23 cellular contexts compared by ENCODE assay signal in the genomic region with DNA sequence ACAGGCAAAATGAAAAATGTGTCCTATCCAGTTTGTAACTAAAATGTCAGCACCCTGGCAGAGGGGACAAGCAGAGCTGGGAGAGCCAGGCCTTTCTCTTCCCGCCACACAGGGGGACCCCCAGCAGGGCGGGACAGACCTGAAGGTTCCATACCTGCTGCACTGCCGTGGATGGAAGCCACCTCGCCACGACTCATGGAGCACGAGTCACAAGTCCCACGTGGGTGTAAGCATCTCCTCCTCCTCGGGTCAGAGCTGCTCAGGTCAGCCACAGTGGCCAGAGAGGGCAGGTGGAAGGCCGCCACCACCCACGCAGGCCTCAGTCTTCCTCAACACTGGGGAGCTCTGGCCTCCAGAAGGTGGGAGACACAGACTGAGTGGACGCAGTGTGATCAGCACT. TPM values are rescaled to one million over a fixed set of nuclear protein-coding genes. Genes with fewer than 3 reads are reported as not detected.
"Had no signal": no experiment of that assay in that cellular context is flagged by ENCODE, and none has a peak within 500 bp of the region (broad histone marks: within the 10 kb centered on the region; RNA-seq: fewer than 3 reads in every experiment).

No MANE protein-coding gene starts in this region.

- H3K9me3 ChIP-seq: lower lobe of right lung, neutrophil, pancreas, vagina had no signal

- H2AFZ ChIP-seq: hepatocyte had no signal

- H3K4me1 ChIP-seq: lower lobe of right lung, vagina had no signal

- H3K79me2 ChIP-seq: hepatocyte had no signal

- DNase-seq: activated B cell treated with CpG ODN at 0.5 μM for 24 hours; activated CD4-positive, alpha-beta T cell treated with anti-CD3 and anti-CD28 coated beads, Interleukin-2, amount 50 U/mL, for 1 hour; activated gamma-delta T cell treated with Interleukin-2 at 50 U/mL for 16 hours; activated T-cell treated with anti-CD3 and anti-CD28 coated beads, Interleukin-2, amount 50 U/mL, for 72 hours; amniotic stem cell; caudate nucleus; dorsolateral prefrontal cortex; lower lobe of right lung; natural killer cell; pancreas; stimulated activated CD4-positive, alpha-beta T cell treated with anti-CD3 and anti-CD28 coated beads, Interleukin-4, amount 100 ng/mL, for 24 hours had no signal

- H3K4me3 ChIP-seq: dorsolateral prefrontal cortex, hepatocyte, lower lobe of right lung, pancreas, smooth muscle cell, vagina had no signal

- H3K27me3 ChIP-seq: hepatocyte, pancreas, vagina had no signal

- ATAC-seq: activated T-cell treated with anti-CD3 and anti-CD28 coated beads, Interleukin-2, amount 50 U/mL, for 72 hours; lower lobe of right lung; natural killer cell; pancreas; sciatic nerve; stimulated activated effector memory CD8-positive, alpha-beta T cell treated with anti-CD3 and anti-CD28 coated beads, Interleukin-12 subunit alpha, Interleukin-12 subunit beta, amount 100 ng/mL, for 72 hours had no signal

- H3K4me2 ChIP-seq: hepatocyte, smooth muscle cell had no signal

- H3K36me3 ChIP-seq: lower lobe of right lung, neutrophil, pancreas, vagina had no signal

- H3K27ac ChIP-seq: dorsolateral prefrontal cortex, epithelial cell of prostate, hepatocyte, lower lobe of right lung, neutrophil, pancreas, vagina had no signal

- FAIRE-seq: colon, islet of Langerhans, pancreas had no signal

RNA-seq across cellular contexts. Expression of a gene that starts 21.0 kb away (rescaled TPM):
- total RNA-seq: activated B cell treated with CpG ODN at 0.5 μM for 24 hours; activated CD8-positive, alpha-beta memory T cell treated with anti-CD3 and anti-CD28 coated beads for 36 hours; activated naive CD4-positive, alpha-beta T cell treated with anti-CD3 and anti-CD28 coated beads, Interleukin-2, amount 50 U/mL, for 72 hours; activated T-cell treated with anti-CD3 and anti-CD28 coated beads, Interleukin-2, amount 50 U/mL, for 72 hours; lower lobe of right lung; natural killer cell; pulmonary artery endothelial cell; sciatic nerve; smooth muscle cell; vagina had no signal
- polyA plus RNA-seq: smooth muscle cell had no signal
